In the genomic region with DNA sequence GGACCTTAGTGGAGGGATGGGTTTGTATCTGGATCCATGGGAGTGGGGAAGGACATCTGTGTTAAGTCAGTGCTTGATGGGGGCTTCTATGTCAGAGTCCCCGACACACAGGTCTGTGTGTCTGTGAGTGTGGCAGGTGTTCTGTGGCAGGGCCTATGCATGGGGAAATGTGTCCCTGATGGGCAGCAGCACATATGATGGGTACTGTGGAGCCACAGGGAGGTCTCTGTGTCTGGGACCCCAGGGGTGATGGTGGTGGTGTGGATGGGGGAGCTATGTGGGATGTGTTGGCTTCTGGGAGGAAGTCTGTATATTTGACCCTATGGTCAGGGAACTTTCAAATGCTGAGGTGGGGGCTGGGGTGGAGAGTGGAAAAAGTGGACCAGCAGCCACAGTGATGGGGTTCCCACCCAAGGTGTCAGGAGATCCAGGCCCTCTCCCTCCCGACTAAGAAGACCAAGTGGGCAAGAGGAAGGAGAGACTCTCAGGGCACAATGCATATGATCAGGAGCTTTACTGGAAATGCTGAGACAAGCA, we compare ENCODE assay signal across 13 cellular contexts. TPM values are rescaled to one million over a fixed set of nuclear protein-coding genes. Genes with fewer than 3 reads are reported as not detected.
DNase-seq lines count a peak whose midpoint lies in the region; ATAC-seq, FAIRE-seq and TF ChIP-seq lines count a peak whose summit lies in the region.
"Had no signal": no experiment of that assay in that cellular context is flagged by ENCODE, and none has a peak within 500 bp of the region (broad histone marks: within the 10 kb centered on the region; RNA-seq: fewer than 3 reads in every experiment).

No MANE protein-coding gene starts in this region.

- TF ChIP-seq RAD21 in H1 (IDR thresholded peaks at IDR 0.05 in 1 of 2, conservative IDR thresholded peaks at IDR 0.05 in 1 of 2; ENCODE audit: low read depth in 2 of 2, low read length in 2 of 2), result no peak

- no peak overlapping the region for H2BK120ac ChIP-seq in H1 (replicated peaks; ENCODE audit: low read depth, low read length)

- H3K4me1 ChIP-seq in KMS-11 (ENCODE audit: low read depth, poor library complexity, severe bottlenecking) (peaks cover 55% of the 10 kb centered on the region), H1 (replicated peaks in 1 of 4; ENCODE audit: control insufficient read depth in 3 of 4, insufficient read depth in 4 of 4, low read length in 3 of 4) (peaks cover 0 to 12% (median 5%) of the 10 kb centered on the region in 4 experiments; a peak in 5 of 7 replicates), pancreas (peaks cover 49 to 56% (median 52%) of the 10 kb centered on the region in 3 donors), suprapubic skin (peaks cover 14% of the 10 kb centered on the region)

- no peaks in the 10 kb centered on the region for H3K79me1 ChIP-seq in H1 (ENCODE audit: low read depth, low read length)

- H3K36me3 ChIP-seq in KMS-11 (ENCODE audit: insufficient read depth) (no peaks in the 10 kb centered on the region), H1 (ENCODE audit: control insufficient read depth in 2 of 4, insufficient read depth in 4 of 4, low read length in 3 of 4) (no peaks in the 10 kb centered on the region), pancreas (no peaks in the 10 kb centered on the region), suprapubic skin (no peaks in the 10 kb centered on the region)

- no TSS peak for BruUV-seq in Calu3 (replicated peaks; lab: Mats Ljungman, UMichigan)

- no peak overlapping the region for H3K4ac ChIP-seq in H1 (replicated peaks; ENCODE audit: insufficient read length, low read depth, low read length)

- peak overlapping the region; percentile 75; the same call in 1 of the 2 replicates for H2BK12ac ChIP-seq in H1 (ENCODE audit: low read depth, low read length)

- no peak overlapping the region for H4K5ac ChIP-seq in H1 (ENCODE audit: insufficient read length, low read depth, low read length)

- TF ChIP-seq CTCF in Calu3 (IDR thresholded peaks at IDR 0.05; ENCODE audit: unreplicated experiment) (no peak), KMS-11 (conservative IDR thresholded peaks at IDR 0.05; ENCODE audit: low read depth, low read length) (no peak), H1 (IDR thresholded peaks at IDR 0.05; ENCODE audit: control extremely low read depth in 1 of 3, insufficient read depth in 1 of 3, low read depth in 1 of 3, low read length in 3 of 3) (no peak), pancreas (IDR thresholded peaks at IDR 0.05) (no peak), suprapubic skin (IDR thresholded peaks at IDR 0.05) (no peak)

- H3K9me3 Mint-ChIP-seq in Calu3 (ENCODE audit: low read depth, unreplicated experiment), result no peaks in the 10 kb centered on the region
- H3K9me3 Mint-ChIP-seq: immature natural killer cell had no signal

- H3K27me3 Mint-ChIP-seq in Calu3 (ENCODE audit: unreplicated experiment), result no peaks in the 10 kb centered on the region

- H3K27ac Mint-ChIP-seq in Calu3 (ENCODE audit: unreplicated experiment), result peak overlapping the region; percentile 96
- H3K27ac Mint-ChIP-seq: progenitor cell of endocrine pancreas had no signal

- peak overlapping the region; percentile 98 for H3K4me2 ChIP-seq in KMS-11
- H3K4me2 ChIP-seq in H1 (ENCODE audit: insufficient read depth in 1 of 2, low read depth in 2 of 2, low read length in 2 of 2), result peak overlapping the region; percentile 55 to 62; a peak in 3 of 4 replicates

- no peak for TF ChIP-seq EP300 in H1 (IDR thresholded peaks at IDR 0.05; ENCODE audit: borderline replicate concordance in 1 of 2, low read depth in 2 of 2, low read length in 2 of 2)
- no peak for TF ChIP-seq EP300 in suprapubic skin (IDR thresholded peaks at IDR 0.05)

- FAIRE-seq in H1 (lab: Jason Lieb, UNC) (no peak), pancreas (lab: Jason Lieb, UNC) (no peak)

- H3K14ac ChIP-seq in H1 (ENCODE audit: insufficient read length), result no peak overlapping the region

- no peak overlapping the region for H2BK5ac ChIP-seq in H1 (ENCODE audit: low read depth, low read length)

- peak; percentile 32 for DNase-seq in Calu3
- DNase-seq in H1 (ENCODE audit: low read depth in 1 of 2, low spot score in 2 of 2), result no peak
- peak in 3 of 6 donors; percentile 17 to 33 (median 26) for DNase-seq in pancreas
- DNase-seq in NCI-H2081 treated with DMSO at 0.1 percent for 48 hours (lab: John Stamatoyannopoulos, UW), result no peak
- DNase-seq in NCI-H345 (lab: John Stamatoyannopoulos, UW), result no peak
- DNase-seq in suprapubic skin (ENCODE audit: low spot score in 2 of 2), result no peak
- DNase-seq: immature natural killer cell, NCI-H2171 had no signal

- peaks cover 3% of the 10 kb centered on the region; the same call in 1 of the 2 replicates for H3K23me2 ChIP-seq in H1 (ENCODE audit: low read depth, low read length)

- H3K9ac ChIP-seq in KMS-11, result peak overlapping the region; percentile 69; the same call in 1 of the 2 replicates
- H3K9ac ChIP-seq in H1 (replicated peaks in 1 of 4; ENCODE audit: extremely low read depth in 1 of 4, low read depth in 3 of 4, low read length in 3 of 4), result no peak overlapping the region

- H2BK15ac ChIP-seq in H1 (ENCODE audit: low read length), result no peak overlapping the region

- POLR2A ChIA-PET in H1 (lab: Charles Lee; ENCODE audit: partially characterized antibody), result interaction anchor here (0.9 to 1.0 kb wide), 3 partner anchors 12 to 625 kb away, joined by 3 read pairs; a partner anchor contains a TSS

- no peak overlapping the region for H4K8ac ChIP-seq in H1 (ENCODE audit: extremely low read depth, insufficient read depth, low read length)

- H4K91ac ChIP-seq in H1 (replicated peaks; ENCODE audit: insufficient read length, low read length), result no peak overlapping the region

- H3K9me3 ChIP-seq in H1 (ENCODE audit: insufficient read depth in 2 of 2, low read depth in 1 of 2, low read length in 1 of 2) (no peaks in the 10 kb centered on the region), pancreas (no peaks in the 10 kb centered on the region), suprapubic skin (no peaks in the 10 kb centered on the region)

- H2BK20ac ChIP-seq in H1 (ENCODE audit: low read length), result 0 out of 2 replicates have a peak overlapping the region, but pooled peaks have one; percentile 32

- H4K20me1 ChIP-seq in KMS-11 (ENCODE audit: insufficient read depth) (no peaks in the 10 kb centered on the region), H1 (replicated peaks in 1 of 2; ENCODE audit: control insufficient read depth in 1 of 2, insufficient read depth in 2 of 2, low read length in 2 of 2) (no peaks in the 10 kb centered on the region)

- H3K27me3 ChIP-seq in KMS-11 (ENCODE audit: insufficient read depth, low read depth), result no peaks in the 10 kb centered on the region
- peaks cover 4 to 29% (median 23%) of the 10 kb centered on the region in 4 experiments for H3K27me3 ChIP-seq in H1 (replicated peaks in 1 of 4; ENCODE audit: control insufficient read depth in 3 of 4, extremely low read depth in 1 of 4, insufficient read depth in 3 of 4, low read length in 3 of 4)
- H3K27me3 ChIP-seq in pancreas, result no peaks in the 10 kb centered on the region
- H3K27me3 ChIP-seq in suprapubic skin, result peaks cover 23% of the 10 kb centered on the region

- TF ChIP-seq POLR2A in H1 (IDR thresholded peaks at IDR 0.05; ENCODE audit: control extremely low read depth in 1 of 2, low read depth in 2 of 2, low read length in 2 of 2) (no peak), suprapubic skin (IDR thresholded peaks at IDR 0.05) (no peak)

- H2AFZ ChIP-seq in KMS-11 (ENCODE audit: low read depth) (peak overlapping the region; percentile 73), H1 (ENCODE audit: low read length) (0 out of 2 replicates have a peak overlapping the region, but pooled peaks have one; percentile 35)

- H3K23ac ChIP-seq in H1 (ENCODE audit: insufficient read length), result no peak overlapping the region

- H3K27ac ChIP-seq in KMS-11 (peak overlapping the region; percentile 73), H1 (ENCODE audit: low read depth, low read length) (no peak overlapping the region), pancreas (peak overlapping the region; percentile 80 to 96 (median 92)), suprapubic skin (no peak overlapping the region)
- H3K27ac ChIP-seq: C4-2B had no signal

- CTCF ChIA-PET in Calu3 (lab: Charles Lee) (interaction anchor here (1.0 kb wide), 1 partner anchor 31 kb away, joined by 3 read pairs; no protein-coding TSS in a partner anchor), H1 (lab: Charles Lee; ENCODE audit: partially characterized antibody) (interaction anchor here (0.7 to 14.6 kb wide), 13 partner anchors 10 to 311 kb away, joined by 3 to 151 read pairs (median 13); a partner anchor contains a TSS)

- H3K36me3 Mint-ChIP-seq in Calu3 (ENCODE audit: insufficient read depth, unreplicated experiment), result peaks cover 100% of the 10 kb centered on the region
- H3K36me3 Mint-ChIP-seq: immature natural killer cell had no signal

- H3K18ac ChIP-seq in H1 (ENCODE audit: extremely low read depth, low read length), result no peak overlapping the region

- peak in 1 of 4 donors; percentile 7 for ATAC-seq in pancreas

- H3K56ac ChIP-seq in H1 (replicated peaks; ENCODE audit: insufficient read length, low read depth, low read length), result no peak overlapping the region

- peaks cover 50% of the 10 kb centered on the region for H3K4me1 Mint-ChIP-seq in Calu3 (ENCODE audit: low read depth, unreplicated experiment)

- H3K4me3 Mint-ChIP-seq in Calu3 (ENCODE audit: low read depth, unreplicated experiment), result peak overlapping the region; percentile 29
- H3K4me3 Mint-ChIP-seq: immature natural killer cell had no signal

- H3K79me2 ChIP-seq in KMS-11 (ENCODE audit: insufficient read depth, low read depth) (no peaks in the 10 kb centered on the region; the same call in 1 of the 2 replicates), H1 (ENCODE audit: control insufficient read depth in 1 of 2, insufficient read depth in 2 of 2, low read length in 2 of 2) (no peaks in the 10 kb centered on the region)

- 89% methylated on average over 2 of the region's 2 CpGs; no CpG with 5 or more reads in 1 of the 2 experiments for WGBS in H1 (ENCODE audit: extremely low coverage in 1 of 2, insufficient coverage in 1 of 2, insufficient read length in 1 of 2, insufficient replicate concordance in 2 of 2, low coverage in 1 of 2, low lambda C conversion rate in 2 of 2, missing lambda C conversion rate in 1 of 2), 2 experiments
- WGBS in pancreas, 2 donors, result 38 to 45% methylated on average over 2 of the region's 2 CpGs
- 78% methylated on average over 1 of the region's 2 CpGs for WGBS in suprapubic skin

- intact Hi-C loops in Calu3 (cut with micrococcal nuclease; ENCODE audit: unreplicated experiment) (loop anchor here (10.0 kb wide), 1 partner anchor 75 kb away; a partner anchor contains a TSS), pancreas (cut with DNase I) (no loop called here)

- H3K4me3 ChIP-seq in KMS-11 (IDR thresholded peaks at IDR 0.05; ENCODE audit: insufficient read depth, low read depth, low read length) (no peak overlapping the region), H1 (ENCODE audit: extremely low read depth in 1 of 4, insufficient read depth in 2 of 4, low read depth in 3 of 4, low read length in 4 of 4) (peak overlapping the region in 2 of 4 experiments; percentile 22 to 54; a peak in 4 of 8 replicates), pancreas (peak overlapping the region in 2 of 4 donors; percentile 15 to 43), suprapubic skin (no peak overlapping the region)

- H2AK5ac ChIP-seq in H1 (ENCODE audit: low read depth, low read length), result no peak overlapping the region

RNA-seq across cellular contexts. Expression of a gene that starts 16.5 kb away (rescaled TPM):
- total RNA-seq in Calu3 (2022), result 2,370 and 2,828 TPM in 2 replicates
- 13.2 and 16.5 TPM in 2 replicates for total RNA-seq in H1 (2021; fragmentation: NEBNext Ultra II Directional; extraction: Animal tissue kit (Norgen Biotek cat#: 25700))
- 19.0 and 25.6 TPM in 2 replicates for polyA plus RNA-seq in H1 (2011; rRNA removed)
- 20.8 TPM for polyA plus RNA-seq in H1 (2011; cell fraction: cytosol; rRNA removed)
- polyA plus RNA-seq in H1 (2011; cell fraction: nucleus; rRNA removed), result 32.4 TPM
- polyA plus RNA-seq in H1 (2012, experiment 1 of 2), result 10.8 to 28.4 TPM (median 20.2 TPM) in 4 replicates
- polyA plus RNA-seq in H1 (2012, experiment 2 of 2), result 20.5 TPM
- 4.4 TPM for polyA plus RNA-seq in H1 (2013, experiment 1 of 2)
- polyA plus RNA-seq in H1 (2013, experiment 2 of 2), result 4.8 TPM
- polyA minus RNA-seq in H1 (2011; rRNA and poly(A)+ RNA removed), result 16.8 and 19.4 TPM in 2 replicates
- polyA minus RNA-seq in H1 (2011; cell fraction: cytosol; rRNA and poly(A)+ RNA removed), result 13.4 TPM
- 20.8 TPM for polyA minus RNA-seq in H1 (2011; cell fraction: nucleus; rRNA and poly(A)+ RNA removed)
- total RNA-seq in pancreas, result 100 to 1,000 TPM in 3 of 6 donors, 10 to 100 TPM in 3; 57.5 to 336 (median 90.6) TPM
- 100 to 1,000 TPM; 111 to 238 TPM for polyA plus RNA-seq in pancreas
- 100 to 1,000 TPM in 3 of 4 donors, 10 to 100 TPM in 1; 95.8 to 176 (median 123) TPM for total RNA-seq in suprapubic skin
- polyA plus RNA-seq: immature natural killer cell had no signal

RNA-seq across cellular contexts. Expression of a gene that starts 24.9 kb away (rescaled TPM):
- total RNA-seq in Calu3 (2022) (2.6 and 3.6 TPM in 2 replicates), pancreas (1 to 10 TPM in 4 of 6 donors, under 1 TPM in 2; 0.60 to 3.3 (median 1.6) TPM), suprapubic skin (100 to 1,000 TPM in 1 of 4 donors, 10 to 100 TPM in 2, 1 to 10 TPM in 1; 1.0 to 289 (median 37.0) TPM)
- total RNA-seq in H1 (2021; fragmentation: NEBNext Ultra II Directional; extraction: Animal tissue kit (Norgen Biotek cat#: 25700)), result 0.15 TPM in 1 of 2 replicates, not detected in the other
- polyA plus RNA-seq in H1 (2011; rRNA removed) (0.09 and 0.12 TPM in 2 replicates), pancreas (1 to 10 TPM; 1.5 to 3.2 TPM)
- polyA plus RNA-seq in H1 (2011; cell fraction: cytosol; rRNA removed), result not detected
- 0.14 TPM for polyA plus RNA-seq in H1 (2011; cell fraction: nucleus; rRNA removed)
- not detected in 4 replicates for polyA plus RNA-seq in H1 (2012, experiment 1 of 2)
- polyA plus RNA-seq in H1 (2012, experiment 2 of 2), result not detected
- 0.06 TPM for polyA plus RNA-seq in H1 (2013, experiment 1 of 2)
- polyA plus RNA-seq in H1 (2013, experiment 2 of 2), result 0.09 TPM
- polyA minus RNA-seq in H1 (2011; rRNA and poly(A)+ RNA removed), result not detected in 2 replicates
- not detected for polyA minus RNA-seq in H1 (2011; cell fraction: cytosol; rRNA and poly(A)+ RNA removed)
- polyA minus RNA-seq in H1 (2011; cell fraction: nucleus; rRNA and poly(A)+ RNA removed), result not detected
- total RNA-seq: progenitor cell of endocrine pancreas, urinary bladder had no signal

RNA-seq across cellular contexts. Expression of a gene that starts 41.8 kb away (rescaled TPM):
- 0.28 and 0.61 TPM in 2 replicates for total RNA-seq in Calu3 (2022)
- total RNA-seq in H1 (2021; fragmentation: NEBNext Ultra II Directional; extraction: Animal tissue kit (Norgen Biotek cat#: 25700)), result not detected in 2 replicates
- not detected in 2 replicates for polyA plus RNA-seq in H1 (2011; rRNA removed)
- polyA plus RNA-seq in H1 (2011; cell fraction: cytosol; rRNA removed), result not detected
- polyA plus RNA-seq in H1 (2011; cell fraction: nucleus; rRNA removed), result 0.09 TPM
- polyA plus RNA-seq in H1 (2012, experiment 1 of 2), result not detected in 4 replicates
- polyA plus RNA-seq in H1 (2012, experiment 2 of 2), result not detected
- not detected for polyA plus RNA-seq in H1 (2013, experiment 1 of 2)
- not detected for polyA plus RNA-seq in H1 (2013, experiment 2 of 2)
- not detected in 2 replicates for polyA minus RNA-seq in H1 (2011; rRNA and poly(A)+ RNA removed)
- not detected for polyA minus RNA-seq in H1 (2011; cell fraction: cytosol; rRNA and poly(A)+ RNA removed)
- not detected for polyA minus RNA-seq in H1 (2011; cell fraction: nucleus; rRNA and poly(A)+ RNA removed)
- under 1 TPM in 2 of 6 donors, not detected in 4; 0.22 to 0.76 TPM for total RNA-seq in pancreas
- under 1 TPM; 0.38 to 0.66 TPM for polyA plus RNA-seq in pancreas
- total RNA-seq in suprapubic skin, result 100 to 1,000 TPM in 1 of 4 donors, 10 to 100 TPM in 2, under 1 TPM in 1; 0.72 to 346 (median 21.0) TPM
- total RNA-seq: fibroblast of villous mesenchyme, progenitor cell of endocrine pancreas, urinary bladder had no signal
- polyA plus RNA-seq: urinary bladder had no signal

RNA-seq across cellular contexts. Expression of a gene that starts 57.8 kb away (rescaled TPM):
- total RNA-seq in Calu3 (2022) (32.7 and 45.5 TPM in 2 replicates), pancreas (10 to 100 TPM in 3 of 6 donors, 1 to 10 TPM in 3; 4.8 to 18.3 (median 9.0) TPM), suprapubic skin (100 to 1,000 TPM in 3 of 4 donors, 10 to 100 TPM in 1; 78.6 to 293 (median 185) TPM)
- 0.08 TPM in 1 of 2 replicates, not detected in the other for total RNA-seq in H1 (2021; fragmentation: NEBNext Ultra II Directional; extraction: Animal tissue kit (Norgen Biotek cat#: 25700))
- polyA plus RNA-seq in H1 (2011; rRNA removed) (0.05 and 0.06 TPM in 2 replicates), pancreas (1 to 10 TPM; 8.1 to 9.1 TPM)
- 0.05 TPM for polyA plus RNA-seq in H1 (2011; cell fraction: cytosol; rRNA removed)
- polyA plus RNA-seq in H1 (2011; cell fraction: nucleus; rRNA removed), result 0.06 TPM
- 0.05 to 0.06 TPM in 2 of 4 replicates, not detected in the others for polyA plus RNA-seq in H1 (2012, experiment 1 of 2)
- 0.07 TPM for polyA plus RNA-seq in H1 (2012, experiment 2 of 2)
- 0.04 TPM for polyA plus RNA-seq in H1 (2013, experiment 1 of 2)
- polyA plus RNA-seq in H1 (2013, experiment 2 of 2), result 0.09 TPM
- polyA minus RNA-seq in H1 (2011; rRNA and poly(A)+ RNA removed), result 0.03 and 0.10 TPM in 2 replicates
- polyA minus RNA-seq in H1 (2011; cell fraction: cytosol; rRNA and poly(A)+ RNA removed), result 0.37 TPM
- polyA minus RNA-seq in H1 (2011; cell fraction: nucleus; rRNA and poly(A)+ RNA removed), result 0.20 TPM
- polyA plus RNA-seq: immature natural killer cell had no signal

Comparison
In these comparisons a context has a peak if more than half of its experiments do, and no peak if none do; other contexts are left out.
1. H3K27ac ChIP-seq: peak in KMS-11 (single experiment) and pancreas (4 of 4); none in H1 (single experiment) and suprapubic skin (single experiment).